ENCODE assay signal across 1 cellular context in the genomic region with DNA sequence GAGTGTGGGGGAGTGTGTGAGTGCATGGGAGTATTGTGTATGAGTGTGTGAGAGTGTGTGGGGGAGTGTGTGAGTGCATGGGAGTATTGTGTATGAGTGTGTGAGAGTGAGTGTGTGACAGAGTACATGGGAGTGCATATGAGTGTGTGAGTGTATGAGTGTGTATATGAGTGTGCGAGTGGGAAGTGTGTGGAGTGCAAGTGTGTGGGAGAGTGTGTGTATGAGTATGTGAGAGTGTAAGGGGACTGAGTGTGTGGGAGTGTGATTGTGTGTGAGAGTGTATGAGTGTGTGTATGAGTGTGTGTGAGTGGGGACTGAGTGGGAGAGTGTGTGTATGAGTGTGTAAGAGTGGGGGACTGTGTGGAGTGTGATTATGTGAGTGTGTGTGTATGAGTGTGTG.
A peak's percentile ranks its signal among the peaks of the same experiment; 100 is the strongest.
TF ChIP-seq lines count a peak whose summit lies in the region.

No MANE protein-coding gene starts in this region.

TF ChIP-seq in HepG2, 621 proteins besides CTCF, POLR2A, EP300 and RAD21:
- TF ChIP-seq ZNF329 (CRISPR knock-in tag; IDR thresholded peaks at IDR 0.05; ENCODE audit: low read depth) (no peak), NFRKB (IDR thresholded peaks at IDR 0.05) (0 out of 2 replicates have a peak, but pooled peaks have one; percentile 28), TRIM22 (IDR thresholded peaks at IDR 0.05) (0 out of 2 replicates have a peak, but pooled peaks have one; percentile 11), IKZF1 (IDR thresholded peaks at IDR 0.05) (0 out of 2 replicates have a peak, but pooled peaks have one; percentile 27)
- TF ChIP-seq, protein P1, sequence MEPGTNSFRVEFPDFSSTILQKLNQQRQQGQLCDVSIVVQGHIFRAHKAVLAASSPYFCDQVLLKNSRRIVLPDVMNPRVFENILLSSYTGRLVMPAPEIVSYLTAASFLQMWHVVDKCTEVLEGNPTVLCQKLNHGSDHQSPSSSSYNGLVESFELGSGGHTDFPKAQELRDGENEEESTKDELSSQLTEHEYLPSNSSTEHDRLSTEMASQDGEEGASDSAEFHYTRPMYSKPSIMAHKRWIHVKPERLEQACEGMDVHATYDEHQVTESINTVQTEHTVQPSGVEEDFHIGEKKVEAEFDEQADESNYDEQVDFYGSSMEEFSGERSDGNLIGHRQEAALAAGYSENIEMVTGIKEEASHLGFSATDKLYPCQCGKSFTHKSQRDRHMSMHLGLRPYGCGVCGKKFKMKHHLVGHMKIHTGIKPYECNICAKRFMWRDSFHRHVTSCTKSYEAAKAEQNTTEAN (CRISPR knock-in tag; conservative IDR thresholded peaks at IDR 0.05): 0 out of 2 replicates have a peak, but pooled peaks have one; percentile 10
